ENCODE assay signal across 10 cellular contexts in genomic region chr11:122910775-122911174, GRCh38. TPM values are rescaled to one million over a fixed set of nuclear protein-coding genes. Genes with fewer than 3 reads are reported as not detected.
A peak's percentile ranks its signal among the peaks of the same experiment; 100 is the strongest.
DNase-seq lines count a peak whose midpoint lies in the region; ATAC-seq, FAIRE-seq and TF ChIP-seq lines count a peak whose summit lies in the region.
"Had no signal": no experiment of that assay in that cellular context is flagged by ENCODE, and none has a peak within 500 bp of the region (broad histone marks: within the 10 kb centered on the region; RNA-seq: fewer than 3 reads in every experiment).

No MANE protein-coding gene starts in this region.

- peak; percentile 20 for FAIRE-seq in GM12891 (lab: Jason Lieb, UNC)
- FAIRE-seq: GM18507 had no signal

- H3K36me3 Mint-ChIP-seq in stimulated activated memory B cell treated with anti-CD40 and anti-IgM and Interleukin-4, amounts not matched to agents 10 μg/mL and 1 μg/mL and 100 μg/mL, for 72 hours = peaks cover 5% of the 10 kb centered on the region
- H3K36me3 Mint-ChIP-seq: immature natural killer cell had no signal

- no peaks in the 10 kb centered on the region for H3K9me3 Mint-ChIP-seq in stimulated activated memory B cell treated with anti-CD40 and anti-IgM and Interleukin-4, amounts not matched to agents 10 μg/mL and 1 μg/mL and 100 μg/mL, for 72 hours
- H3K9me3 Mint-ChIP-seq: immature natural killer cell had no signal

- H3K27ac ChIP-seq in psoas muscle = no peak overlapping the region

- WGBS in psoas muscle, 3 donors = 57 to 63% (median 63%) methylated on average over 4 of the region's 4 CpGs

- peak; percentile 46 for DNase-seq in ACHN
- no peak for DNase-seq in GM12891 (ENCODE audit: insufficient read length, low spot score)
- peak; percentile 17 for DNase-seq in RPMI7951 (ENCODE audit: low read depth)
- peak; percentile 48 for DNase-seq in fibroblast of villous mesenchyme (ENCODE audit: low read depth)
- no peak for DNase-seq in HAP-1 (ENCODE audit: low spot score in 2 of 2)
- no peak for DNase-seq in psoas muscle
- no peak for DNase-seq in SKM-1 treated with dmso at 0.1 percent for 144 hours (lab: John Stamatoyannopoulos, UW; ENCODE audit: unreplicated experiment)

- no peaks in the 10 kb centered on the region for H3K4me1 Mint-ChIP-seq in stimulated activated memory B cell treated with anti-CD40 and anti-IgM and Interleukin-4, amounts not matched to agents 10 μg/mL and 1 μg/mL and 100 μg/mL, for 72 hours
- H3K4me1 Mint-ChIP-seq: immature natural killer cell had no signal

- TF ChIP-seq POLR2A in GM12891 (IDR thresholded peaks at IDR 0.05; ENCODE audit: low read depth, low read length) = no peak

- H3K4me3 ChIP-seq in fibroblast of villous mesenchyme (ENCODE audit: low read depth, low read length) (no peak overlapping the region), HAP-1 (no peak overlapping the region), psoas muscle (no peak overlapping the region)

- no peak for ATAC-seq in psoas muscle
- no peak for ATAC-seq in stimulated activated memory B cell treated with anti-CD40 and anti-IgM and Interleukin-4, amounts not matched to agents 10 μg/mL and 1 μg/mL and 100 μg/mL, for 72 hours

- intact Hi-C loops in psoas muscle (cut with DNase I) = no loop called here

- no peak overlapping the region for H3K4me3 Mint-ChIP-seq in stimulated activated memory B cell treated with anti-CD40 and anti-IgM and Interleukin-4, amounts not matched to agents 10 μg/mL and 1 μg/mL and 100 μg/mL, for 72 hours
- H3K4me3 Mint-ChIP-seq: immature natural killer cell had no signal

- H3K27ac Mint-ChIP-seq in stimulated activated memory B cell treated with anti-CD40 and anti-IgM and Interleukin-4, amounts not matched to agents 10 μg/mL and 1 μg/mL and 100 μg/mL, for 72 hours = no peak overlapping the region
- H3K27ac Mint-ChIP-seq: immature natural killer cell had no signal

- H3K4me1 ChIP-seq in HAP-1 (no peaks in the 10 kb centered on the region), psoas muscle (no peaks in the 10 kb centered on the region)

- H3K9me3 ChIP-seq in HAP-1 = no peaks in the 10 kb centered on the region
- no peaks in the 10 kb centered on the region for H3K9me3 ChIP-seq in psoas muscle

- no peaks in the 10 kb centered on the region for H3K27me3 Mint-ChIP-seq in stimulated activated memory B cell treated with anti-CD40 and anti-IgM and Interleukin-4, amounts not matched to agents 10 μg/mL and 1 μg/mL and 100 μg/mL, for 72 hours

- H3K27me3 ChIP-seq in HAP-1 (ENCODE audit: low read depth) (no peaks in the 10 kb centered on the region; the same call in 1 of the 2 replicates), psoas muscle (ENCODE audit: insufficient read depth in 3 of 3, low read length in 2 of 3) (no peaks in the 10 kb centered on the region)

- TF ChIP-seq CTCF in fibroblast of villous mesenchyme (IDR thresholded peaks at IDR 0.05; ENCODE audit: insufficient read depth, low read depth, low read length) (peak; percentile 38), psoas muscle (IDR thresholded peaks at IDR 0.05) (no peak)

- in situ Hi-C loops in ACHN (cut with HindIII; ENCODE audit: low pct_ligation_motif_present, low pct_unique_long_range_greater_than_20kb, low sequenced_read_pairs) = no loop called here
- in situ Hi-C loops in HAP-1 (cut with MboI; ENCODE audit: low sequenced_read_pairs) = no loop called here

- no peaks in the 10 kb centered on the region for H3K36me3 ChIP-seq in HAP-1 (replicated peaks)
- H3K36me3 ChIP-seq in psoas muscle (ENCODE audit: insufficient read depth in 1 of 2, low read depth in 1 of 2) = no peaks in the 10 kb centered on the region

TF ChIP-seq in GM12891, 5 proteins besides CTCF, POLR2A, EP300 and RAD21:
- no peak for TF ChIP-seq SPI1 (IDR thresholded peaks at IDR 0.05; ENCODE audit: low read depth, low read length)
- no peak for TF ChIP-seq POLR2AphosphoS5 (IDR thresholded peaks at IDR 0.05; ENCODE audit: low read depth, low read length)
- no peak for TF ChIP-seq POU2F2 (IDR thresholded peaks at IDR 0.05; ENCODE audit: low read depth, low read length)
- no peak for TF ChIP-seq TAF1 (IDR thresholded peaks at IDR 0.05; ENCODE audit: low read depth, low read length)
- TF ChIP-seq PAX5 (IDR thresholded peaks at IDR 0.05; ENCODE audit: insufficient read depth, low read length, severe bottlenecking) = no peak

RNA-seq across cellular contexts. Expression of gene JHY, which starts 28.2 kb away (rescaled TPM):
- polyA plus RNA-seq in GM12891 (2012; ENCODE audit: low read depth, missing spikeins) = 2.4 TPM
- 4.6 and 5.0 TPM in 2 replicates for total RNA-seq in RPMI7951 (2014; rRNA removed; shearing (Covaris generic))
- total RNA-seq in fibroblast of villous mesenchyme (4.5 and 5.2 TPM in 2 replicates), psoas muscle (under 1 TPM; 0.15 to 0.97 (median 0.33) TPM)
- under 1 TPM; 0.11 to 0.19 (median 0.16) TPM for polyA plus RNA-seq in psoas muscle

Comparison
In these comparisons a context has a peak if more than half of its experiments do, and no peak if none do; other contexts are left out.
1. DNase-seq: peak in ACHN (single experiment), RPMI7951 (single experiment) and fibroblast of villous mesenchyme (single experiment); none in GM12891 (single experiment), HAP-1 (0 of 2), psoas muscle (0 of 2) and SKM-1 treated with dmso at 0.1 percent for 144 hours (single experiment).